In genomic region chr1:92951141-92951582, GRCh38 we compare ENCODE assay signal across 8 cellular contexts. TPM values are rescaled to one million over a fixed set of nuclear protein-coding genes. Genes with fewer than 3 reads are reported as not detected.
DNase-seq lines count a peak whose midpoint lies in the region; ATAC-seq and TF ChIP-seq lines count a peak whose summit lies in the region.

No MANE protein-coding gene starts in this region.

- peak; percentile 77 for ATAC-seq in CD8-positive, alpha-beta T cell
- ATAC-seq in GM18873 (IDR thresholded peaks at IDR 0.05; ENCODE audit: low FRiP score, unreplicated experiment) (peak; percentile 50), HG03064 (IDR thresholded peaks at IDR 0.05; ENCODE audit: low read depth, unreplicated experiment) (peak; percentile 50), upper lobe of right lung (peak; percentile 66)

- H3K9me3 Mint-ChIP-seq in CD8-positive, alpha-beta T cell = no peaks in the 10 kb centered on the region

- peaks cover 39% of the 10 kb centered on the region for H3K4me1 Mint-ChIP-seq in CD8-positive, alpha-beta T cell (ENCODE audit: low read depth)

- intact Hi-C loops in CD8-positive, alpha-beta T cell (cut with DNase I, micrococcal nuclease) = loop anchor here in 1 of 2 experiments (1.0 kb wide), 1 partner anchor 9 kb away; no protein-coding TSS in a partner anchor
- intact Hi-C loops in upper lobe of right lung (cut with DNase I) = no loop called here

- no peak overlapping the region for H3K4me3 Mint-ChIP-seq in CD8-positive, alpha-beta T cell

- no peaks in the 10 kb centered on the region for H3K27me3 Mint-ChIP-seq in CD8-positive, alpha-beta T cell (ENCODE audit: low read depth)

- no peak overlapping the region for H3K27ac Mint-ChIP-seq in CD8-positive, alpha-beta T cell

- no peak for TF ChIP-seq CTCF in CD8-positive, alpha-beta T cell (IDR thresholded peaks at IDR 0.05)
- TF ChIP-seq CTCF in upper lobe of right lung (IDR thresholded peaks at IDR 0.05) = no peak

- no peak overlapping the region for H3K4me3 ChIP-seq in CD8-positive, alpha-beta T cell (ENCODE audit: low read depth, low read length)
- H3K4me3 ChIP-seq in SJCRH30 = no peak overlapping the region
- no peak overlapping the region for H3K4me3 ChIP-seq in upper lobe of right lung

- no peak overlapping the region for H3K27ac ChIP-seq in CD8-positive, alpha-beta T cell (ENCODE audit: low read depth, low read length)
- H3K27ac ChIP-seq in SJCRH30 = peak overlapping the region; percentile 17
- no peak overlapping the region for H3K27ac ChIP-seq in upper lobe of right lung

- H3K9me3 ChIP-seq in CD8-positive, alpha-beta T cell (ENCODE audit: low read length) = no peaks in the 10 kb centered on the region
- H3K9me3 ChIP-seq in SJCRH30 (replicated peaks) = no peaks in the 10 kb centered on the region
- H3K9me3 ChIP-seq in upper lobe of right lung = no peaks in the 10 kb centered on the region

- CTCF ChIA-PET in CD8-positive, alpha-beta T cell (lab: Charles Lee) = interaction anchor here (0.9 to 3.2 kb wide), 5 partner anchors 9 to 92 kb away, joined by 3 to 19 read pairs (median 11); no protein-coding TSS in a partner anchor

- no peak for DNase-seq in CD8-positive, alpha-beta T cell
- DNase-seq in SJCRH30 = peak; percentile 26 to 65
- peak; percentile 43 for DNase-seq in fibroblast of the conjunctiva (ENCODE audit: low read depth)
- DNase-seq in upper lobe of right lung = no peak
- no peak for DNase-seq in stimulated activated CD4-positive, alpha-beta T cell treated with anti-CD3 and anti-CD28 coated beads, Interleukin-2, amount 100 ng/mL, for 24 hours
- DNase-seq in GF-D8 (lab: John Stamatoyannopoulos, UW) = no peak

- H3K4me1 ChIP-seq in CD8-positive, alpha-beta T cell (ENCODE audit: insufficient read depth, low read length) = peaks cover 38% of the 10 kb centered on the region
- peaks cover 6% of the 10 kb centered on the region for H3K4me1 ChIP-seq in SJCRH30
- H3K4me1 ChIP-seq in upper lobe of right lung = peaks cover 3% of the 10 kb centered on the region

- POLR2A ChIA-PET in CD8-positive, alpha-beta T cell (lab: Charles Lee) = interaction anchor here (1.1 to 6.6 kb wide), 3 partner anchors 10 to 13 kb away, joined by 3 to 30 read pairs (median 4); partner anchors contain the start of gene DIPK1A

- H3K36me3 Mint-ChIP-seq in CD8-positive, alpha-beta T cell = no peaks in the 10 kb centered on the region

- no peaks in the 10 kb centered on the region for H3K36me3 ChIP-seq in CD8-positive, alpha-beta T cell (ENCODE audit: insufficient read depth, low read length)
- H3K36me3 ChIP-seq in SJCRH30 (no peaks in the 10 kb centered on the region), upper lobe of right lung (no peaks in the 10 kb centered on the region)

- H3K27me3 ChIP-seq in CD8-positive, alpha-beta T cell (ENCODE audit: insufficient read depth, low read length) = no peaks in the 10 kb centered on the region
- H3K27me3 ChIP-seq in SJCRH30 (no peaks in the 10 kb centered on the region), upper lobe of right lung (no peaks in the 10 kb centered on the region)

RNA-seq across cellular contexts. Expression of gene DIPK1A, which starts 10.1 kb away (rescaled TPM):
- 1 to 10 TPM; 3.6 to 3.7 TPM for total RNA-seq in CD8-positive, alpha-beta T cell
- 9.6 and 9.8 TPM in 2 replicates for total RNA-seq in SJCRH30 (2014; rRNA removed; shearing (Covaris generic))
- 4.6 TPM for total RNA-seq in upper lobe of right lung

Comparison
In these comparisons a context has a peak if more than half of its experiments do, and no peak if none do; other contexts are left out.
1. DNase-seq: peak in SJCRH30 (2 of 2) and fibroblast of the conjunctiva (single experiment); none in CD8-positive, alpha-beta T cell (0 of 7), upper lobe of right lung (single experiment), stimulated activated CD4-positive, alpha-beta T cell treated with anti-CD3 and anti-CD28 coated beads, Interleukin-2, amount 100 ng/mL, for 24 hours (0 of 2) and GF-D8 (single experiment).
2. Peak in every context shown above with its lines, with median percentiles within 50 percentile points of each other: ATAC-seq.